21 cellular contexts compared by ENCODE assay signal in genomic region chr20:62665826-62666735, GRCh38. TPM values are rescaled to one million over a fixed set of nuclear protein-coding genes. Genes with fewer than 3 reads are reported as not detected.
DNase-seq lines count a peak whose midpoint lies in the region; ATAC-seq and TF ChIP-seq lines count a peak whose summit lies in the region.
"Had no signal": no experiment of that assay in that cellular context is flagged by ENCODE, and none has a peak within 500 bp of the region (broad histone marks: within the 10 kb centered on the region; RNA-seq: fewer than 3 reads in every experiment).

No MANE protein-coding gene starts in this region.

- peaks cover 14% of the 10 kb centered on the region for H3K4me1 Mint-ChIP-seq in MCF 10A (ENCODE audit: insufficient read depth, unreplicated experiment)

- peaks cover 0 to 9% of the 10 kb centered on the region in 2 donors for H3K4me1 ChIP-seq in breast epithelium
- H3K4me1 ChIP-seq in Panc1 (ENCODE audit: control insufficient read depth, insufficient read depth, low read length), result peaks cover 69% of the 10 kb centered on the region
- peaks cover 8 to 26% (median 20%) of the 10 kb centered on the region in 4 donors for H3K4me1 ChIP-seq in transverse colon

- H3K27me3 ChIP-seq in breast epithelium, result no peaks in the 10 kb centered on the region
- no peaks in the 10 kb centered on the region for H3K27me3 ChIP-seq in Panc1 (ENCODE audit: control insufficient read depth, insufficient read depth, low read length)
- no peaks in the 10 kb centered on the region for H3K27me3 ChIP-seq in transverse colon
- H3K27me3 ChIP-seq: BLaER1 treated with 17β-estradiol and CSF1 and Interleukin-3, amounts not matched to agents 10 nM and 100 nM had no signal

- POLR2A ChIA-PET in MCF 10A (lab: Yijun Ruan, JAX), result interaction anchor here (0.6 to 1.2 kb wide), 3 partner anchors 14 to 129 kb away, joined by 3 to 5 read pairs (median 4); no protein-coding TSS in a partner anchor
- POLR2A ChIA-PET in Panc1 (lab: Charles Lee), result no interaction called here

- TF ChIP-seq CTCF in breast epithelium (IDR thresholded peaks at IDR 0.05) (no peak), MCF 10A (IDR thresholded peaks at IDR 0.05; ENCODE audit: unreplicated experiment) (no peak), Panc1 (IDR thresholded peaks at IDR 0.05) (no peak), transverse colon (IDR thresholded peaks at IDR 0.05) (no peak)

- no peak for TF ChIP-seq EP300 in transverse colon (IDR thresholded peaks at IDR 0.05; ENCODE audit: low read depth)

- H3K36me3 ChIP-seq in breast epithelium (no peaks in the 10 kb centered on the region), Panc1 (ENCODE audit: control insufficient read depth, insufficient read depth, low read length) (peaks cover 3% of the 10 kb centered on the region), transverse colon (no peaks in the 10 kb centered on the region)
- H3K36me3 ChIP-seq: upper lobe of right lung had no signal

- BruUV-seq in MCF 10A (replicated peaks; lab: Mats Ljungman, UMichigan) (no TSS peak), Panc1 (replicated peaks; lab: Mats Ljungman, UMichigan) (no TSS peak)

- in situ Hi-C loops in Panc1 (cut with HindIII; ENCODE audit: low pct_unique_long_range_greater_than_20kb, low sequenced_read_pairs), result no loop called here
- in situ Hi-C loops in transverse colon (cut with MboI; ENCODE audit: low pct_ligation_motif_present in 1 of 4, low pct_unique_long_range_greater_than_20kb in 1 of 4, low sequenced_read_pairs in 3 of 4), result loop anchor here in 3 of 4 donors (10.0 to 25.0 kb wide), 2 partner anchors 121 to 139 kb away; partner anchors contain the start of genes OGFR (in 2 of the 3) and MRGBP (in 1 of the 3)

- CTCF ChIA-PET in MCF 10A (lab: Yijun Ruan, JAX) (interaction anchor here (0.6 to 3.1 kb wide), 9 partner anchors 10 to 166 kb away, joined by 3 to 19 read pairs (median 4); no protein-coding TSS in a partner anchor), Panc1 (lab: Charles Lee) (interaction anchor here (0.5 kb wide), 1 partner anchor 157 kb away, joined by 4 read pairs; no protein-coding TSS in a partner anchor)

- intact Hi-C loops in breast epithelium (cut with DNase I; ENCODE audit: low total_unique reads) (loop anchor here (5.0 to 10.0 kb wide), 2 partner anchors 119 to 1086 kb away; no protein-coding TSS in a partner anchor), MCF 10A (cut with micrococcal nuclease) (loop anchor here (5.0 kb wide), 1 partner anchor 141 kb away; no protein-coding TSS in a partner anchor), Panc1 (cut with micrococcal nuclease; ENCODE audit: unreplicated experiment) (loop anchor here (5.0 kb wide), 1 partner anchor 36 kb away; no protein-coding TSS in a partner anchor), transverse colon (cut with DNase I; ENCODE audit: low total_unique reads) (no loop called here)

- ATAC-seq in Panc1, result peak; percentile 12
- ATAC-seq in esophagus mucosa, result peak; percentile 1
- ATAC-seq: naive thymus-derived CD8-positive, alpha-beta T cell had no signal

- no peaks in the 10 kb centered on the region for H3K27me3 Mint-ChIP-seq in MCF 10A (ENCODE audit: insufficient read depth, unreplicated experiment)
- H3K27me3 Mint-ChIP-seq: naive thymus-derived CD8-positive, alpha-beta T cell had no signal

- WGBS in transverse colon (ENCODE audit: low coverage in 1 of 2), 2 donors, result 40 to 58% methylated on average over 2 to 29 of the region's 33 CpGs

- TF ChIP-seq POLR2A in breast epithelium (IDR thresholded peaks at IDR 0.05) (no peak), transverse colon (IDR thresholded peaks at IDR 0.05) (no peak)

- no peak overlapping the region for H3K4me3 Mint-ChIP-seq in MCF 10A (ENCODE audit: unreplicated experiment)
- H3K4me3 Mint-ChIP-seq: naive thymus-derived CD8-positive, alpha-beta T cell had no signal

- H3K27ac ChIP-seq in breast epithelium, result peak overlapping the region; percentile 21 to 68
- H3K27ac ChIP-seq in Panc1 (ENCODE audit: low read length), result peak overlapping the region; percentile 39
- H3K27ac ChIP-seq in transverse colon, result peak overlapping the region; percentile 61 to 81 (median 68)
- H3K27ac ChIP-seq: BLaER1 treated with 17β-estradiol and CSF1 and Interleukin-3, amounts not matched to agents 10 nM and 100 nM; upper lobe of right lung had no signal

- DNase-seq in breast epithelium (ENCODE audit: low spot score in 2 of 2) (no peak), MCF 10A (ENCODE audit: unreplicated experiment) (no peak), Panc1 (ENCODE audit: low read depth, low spot score) (no peak), transverse colon (no peak), NCI-H1436 treated with DMSO at 0.1 percent for 48 hours (lab: John Stamatoyannopoulos, UW) (no peak), germinal center (ENCODE audit: low spot score) (no peak), NCI-H82 treated with DMSO at 0.1 percent for 48 hours (lab: John Stamatoyannopoulos, UW; ENCODE audit: unreplicated experiment) (no peak)
- DNase-seq: activated naive CD4-positive, alpha-beta T cell treated with anti-CD3 and anti-CD28 coated beads, Interleukin-2, amount 50 U/mL, for 16 hours; activated T-cell treated with anti-CD3 and anti-CD28 coated beads, Interleukin-2, amount 50 U/mL, for 48 hours; effector CD4-positive, alpha-beta T cell; EL; esophagus squamous epithelium; kidney glomerular epithelial cell; mesenchymal stem cell; naive thymus-derived CD8-positive, alpha-beta T cell; NCI-H2171 treated with DMSO at 0.1 percent for 48 hours; stimulated activated CD4-positive, alpha-beta T cell treated with anti-CD3 and anti-CD28 coated beads, Interleukin-12 subunit alpha, Interleukin-12 subunit beta, amount 100 ng/mL, for 4 hours; upper lobe of right lung had no signal

- no peaks in the 10 kb centered on the region for H3K9me3 Mint-ChIP-seq in MCF 10A (ENCODE audit: unreplicated experiment)
- H3K9me3 Mint-ChIP-seq: naive thymus-derived CD8-positive, alpha-beta T cell had no signal

- peak overlapping the region in 2 of 3 donors; percentile 5 to 41 for H3K4me3 ChIP-seq in breast epithelium
- H3K4me3 ChIP-seq in Panc1 (ENCODE audit: low read depth in 2 of 2, low read length in 2 of 2), result no peak overlapping the region
- H3K4me3 ChIP-seq in transverse colon, result no peak overlapping the region
- H3K4me3 ChIP-seq: BLaER1 treated with 17β-estradiol and CSF1 and Interleukin-3, amounts not matched to agents 10 nM and 100 nM; esophagus squamous epithelium; upper lobe of right lung had no signal

- H3K36me3 Mint-ChIP-seq in MCF 10A (ENCODE audit: insufficient read depth, unreplicated experiment), result peaks cover 39% of the 10 kb centered on the region
- H3K36me3 Mint-ChIP-seq: naive thymus-derived CD8-positive, alpha-beta T cell had no signal

- H3K9me3 ChIP-seq in breast epithelium, result no peaks in the 10 kb centered on the region
- no peaks in the 10 kb centered on the region for H3K9me3 ChIP-seq in Panc1 (ENCODE audit: control insufficient read depth, insufficient read depth, low read depth, low read length)
- no peaks in the 10 kb centered on the region for H3K9me3 ChIP-seq in transverse colon
- H3K9me3 ChIP-seq: BLaER1 treated with 17β-estradiol and CSF1 and Interleukin-3, amounts not matched to agents 10 nM and 100 nM; esophagus squamous epithelium; upper lobe of right lung had no signal

- H3K27ac Mint-ChIP-seq in MCF 10A (ENCODE audit: low read depth, unreplicated experiment), result no peak overlapping the region

RNA-seq across cellular contexts. Expression of gene SLCO4A1, which starts 23.8 kb away (rescaled TPM):
- total RNA-seq in breast epithelium (10 to 100 TPM in 2 of 3 donors, 1 to 10 TPM in 1; 8.8 to 26.5 (median 15.4) TPM), MCF 10A (2022) (23.8 and 27.0 TPM in 2 replicates), Panc1 (2021; ENCODE audit: unreplicated experiment) (167 TPM), esophagus mucosa (13.7 TPM), transverse colon (100 to 1,000 TPM in 1 of 4 donors, 10 to 100 TPM in 3; 13.7 to 375 (median 60.0) TPM)
- polyA plus RNA-seq in Panc1 (2012; ENCODE audit: insufficient read length), result 145 TPM

RNA-seq across cellular contexts. Expression of gene NTSR1, which starts 42.6 kb away (rescaled TPM):
- total RNA-seq in breast epithelium, result under 1 TPM in 1 of 3 donors, not detected in 2; under 0.01 TPM
- 4.5 and 6.2 TPM in 2 replicates for total RNA-seq in MCF 10A (2022)
- total RNA-seq in Panc1 (2021; ENCODE audit: unreplicated experiment), result 44.1 TPM
- 73.6 TPM for polyA plus RNA-seq in Panc1 (2012; ENCODE audit: insufficient read length)
- not detected for total RNA-seq in esophagus mucosa
- 10 to 100 TPM in 1 of 4 donors, 1 to 10 TPM in 3; 1.5 to 23.9 (median 4.7) TPM for total RNA-seq in transverse colon
- total RNA-seq: activated CD8-positive, alpha-beta memory T cell treated with anti-CD3 and anti-CD28 coated beads for 36 hours; naive thymus-derived CD8-positive, alpha-beta T cell had no signal
- polyA plus RNA-seq: naive thymus-derived CD8-positive, alpha-beta T cell had no signal

Comparison
In these comparisons a context has a peak if more than half of its experiments do, and no peak if none do; other contexts are left out.
1. H3K4me3 ChIP-seq: peak in breast epithelium (2 of 3); none in Panc1 (0 of 2) and transverse colon (0 of 4).
2. Peak in every context shown above with its lines, with median percentiles within 50 percentile points of each other: H3K27ac ChIP-seq.